Comparison of ENCODE assay signal across 18 cellular contexts in the genomic region with DNA sequence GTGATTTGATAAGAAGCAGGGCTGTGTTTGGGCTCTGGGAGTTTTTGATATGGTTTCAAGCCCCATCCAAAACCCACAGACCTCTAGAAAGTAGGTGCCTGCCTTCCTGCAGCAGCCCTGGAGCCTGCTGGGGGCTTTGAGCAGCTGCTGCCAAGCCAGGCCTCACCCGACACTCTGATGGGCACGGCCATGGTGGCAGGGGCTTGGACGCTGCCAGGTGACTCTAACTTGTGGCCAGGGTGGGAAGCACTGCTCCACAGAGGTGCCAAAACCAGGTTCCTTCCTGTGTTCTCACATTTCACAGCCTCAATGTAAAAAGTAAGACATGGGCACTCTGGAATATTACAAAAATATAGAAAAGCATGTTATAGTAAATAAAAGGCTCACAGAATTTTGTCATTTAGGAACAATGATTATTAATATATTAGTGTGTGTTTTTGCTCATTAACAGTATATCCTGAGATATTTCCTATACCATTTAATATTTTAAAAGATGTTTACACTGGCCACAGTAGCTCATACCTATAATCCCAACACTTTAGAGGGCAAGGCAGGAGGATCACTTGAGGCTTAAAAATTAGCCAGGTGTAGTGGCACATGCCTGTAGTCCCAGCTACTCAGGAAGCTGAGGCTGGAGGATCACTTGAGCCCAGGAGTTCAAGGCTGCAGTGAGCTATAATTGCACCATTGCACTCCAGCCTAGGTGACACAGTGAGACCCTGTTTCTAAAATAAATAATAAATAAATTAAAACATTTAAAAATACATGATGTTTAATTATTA.
"Had no signal": no experiment of that assay in that cellular context is flagged by ENCODE, and none has a peak within 500 bp of the region (broad histone marks: within the 10 kb centered on the region; RNA-seq: fewer than 3 reads in every experiment).

No MANE protein-coding gene starts in this region.

- H3K27ac ChIP-seq: colonic mucosa, hepatocyte, prostate gland, right lobe of liver, spleen, VCaP had no signal

- H3K27ac Mint-ChIP-seq: activated CD4-positive, alpha-beta T cell treated with anti-CD3 and anti-CD28 coated beads for 36 hours; activated naive CD4-positive, alpha-beta T cell treated with anti-CD3 and anti-CD28 coated beads for 36 hours; activated T-helper 1 cell treated with anti-CD3 and anti-CD28 coated beads, Interleukin-12 subunit alpha, Interleukin-12 subunit beta, Interleukin-2, Interleukin-4 antibody, amounts not matched to agents 30 ng/mL and 10 ng/mL and 1 ng/mL, durations not matched to agents 14 hours and 24 hours and 36 hours; naive thymus-derived CD8-positive, alpha-beta T cell; T-cell had no signal

- H2AFZ ChIP-seq: hepatocyte had no signal

- H3K27me3 ChIP-seq: colonic mucosa, hepatocyte, right lobe of liver had no signal

- H3K4me3 Mint-ChIP-seq: activated CD4-positive, alpha-beta T cell treated with anti-CD3 and anti-CD28 coated beads for 36 hours; activated naive CD4-positive, alpha-beta T cell treated with anti-CD3 and anti-CD28 coated beads for 36 hours; activated T-helper 1 cell treated with anti-CD3 and anti-CD28 coated beads, Interleukin-12 subunit alpha, Interleukin-12 subunit beta, Interleukin-2, Interleukin-4 antibody, amounts not matched to agents 30 ng/mL and 10 ng/mL and 1 ng/mL, durations not matched to agents 14 hours and 24 hours and 36 hours; naive thymus-derived CD8-positive, alpha-beta T cell; T-cell had no signal

- H3K9me3 Mint-ChIP-seq: activated naive CD4-positive, alpha-beta T cell treated with anti-CD3 and anti-CD28 coated beads for 36 hours; activated T-helper 1 cell treated with anti-CD3 and anti-CD28 coated beads, Interleukin-12 subunit alpha, Interleukin-12 subunit beta, Interleukin-2, Interleukin-4 antibody, amounts not matched to agents 30 ng/mL and 10 ng/mL and 1 ng/mL, durations not matched to agents 14 hours and 24 hours and 36 hours; naive thymus-derived CD8-positive, alpha-beta T cell; T-cell had no signal

- H3K4me2 ChIP-seq: hepatocyte had no signal

- H3K4me1 Mint-ChIP-seq: activated CD4-positive, alpha-beta T cell treated with anti-CD3 and anti-CD28 coated beads for 36 hours; naive thymus-derived CD8-positive, alpha-beta T cell; T-cell had no signal

- DNase-seq: activated CD4-positive, alpha-beta T cell treated with anti-CD3 and anti-CD28 coated beads for 36 hours; activated naive CD4-positive, alpha-beta T cell treated with anti-CD3 and anti-CD28 coated beads for 36 hours; caudate nucleus; colonic mucosa; effector CD4-positive, alpha-beta T cell; mucosa of descending colon; naive thymus-derived CD8-positive, alpha-beta T cell; occipital lobe; right lobe of liver; spleen; stimulated activated CD4-positive, alpha-beta T cell treated with anti-CD3 and anti-CD28 coated beads, Interleukin-1b, Interleukin-23, amount 100 ng/mL, for 48 hours; stimulated activated naive CD4-positive, alpha-beta T cell; T1000 had no signal

- H3K4me3 ChIP-seq: colonic mucosa, hepatocyte, mucosa of descending colon, prostate gland, right lobe of liver, spleen had no signal

- H3K36me3 Mint-ChIP-seq: naive thymus-derived CD8-positive, alpha-beta T cell; T-cell had no signal

- ATAC-seq: activated CD4-positive, alpha-beta T cell treated with anti-CD3 and anti-CD28 coated beads for 36 hours; mucosa of descending colon; naive thymus-derived CD8-positive, alpha-beta T cell; T-cell had no signal

- H3K4me1 ChIP-seq: colonic mucosa, spleen had no signal

- H3K9me3 ChIP-seq: colonic mucosa, mucosa of descending colon, prostate gland, right lobe of liver, spleen had no signal

- H3K36me3 ChIP-seq: colonic mucosa, prostate gland, right lobe of liver, spleen had no signal
